ENCODE assay signal across 1 cellular context in genomic region chr1:201022824-201023516, GRCh38.
TF ChIP-seq lines count a peak whose summit lies in the region.

No MANE protein-coding gene starts in this region.

TF ChIP-seq in H1, 55 proteins besides CTCF, POLR2A, EP300 and RAD21:
- TF ChIP-seq, protein P1, sequence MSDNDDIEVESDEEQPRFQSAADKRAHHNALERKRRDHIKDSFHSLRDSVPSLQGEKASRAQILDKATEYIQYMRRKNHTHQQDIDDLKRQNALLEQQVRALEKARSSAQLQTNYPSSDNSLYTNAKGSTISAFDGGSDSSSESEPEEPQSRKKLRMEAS (IDR thresholded peaks at IDR 0.05): no peak
- peak; percentile 92 for TF ChIP-seq KDM4A (IDR thresholded peaks at IDR 0.05; ENCODE audit: low read depth, low read length, severe bottlenecking)
